In the genomic region with DNA sequence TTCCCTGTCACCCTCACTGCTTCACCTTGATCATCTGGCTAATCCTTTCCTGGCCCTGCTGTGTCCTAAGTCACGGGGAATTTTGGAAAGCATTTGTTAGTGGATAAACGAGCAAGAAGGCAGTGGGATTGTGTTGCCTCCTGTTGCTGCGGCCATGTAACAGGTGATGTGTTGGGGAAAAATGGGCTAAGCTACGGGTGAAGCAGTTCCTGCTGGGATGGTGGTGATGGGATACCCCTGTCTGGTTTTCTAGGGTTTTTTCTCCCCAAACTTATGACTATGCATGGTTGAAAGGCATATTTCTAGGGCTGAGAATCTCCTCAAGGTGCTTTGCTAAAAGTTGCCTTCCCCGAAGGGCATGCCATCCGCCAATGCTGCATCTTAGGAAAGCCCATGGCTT, we compare ENCODE assay signal across 19 cellular contexts.
DNase-seq lines count a peak whose midpoint lies in the region; FAIRE-seq and TF ChIP-seq lines count a peak whose summit lies in the region.
"Had no signal": no experiment of that assay in that cellular context is flagged by ENCODE, and none has a peak within 500 bp of the region (broad histone marks: within the 10 kb centered on the region; RNA-seq: fewer than 3 reads in every experiment).

No MANE protein-coding gene starts in this region.

- peaks cover 17 to 69% of the 10 kb centered on the region in 2 experiments; a peak in 2 of 3 replicates for H3K36me3 ChIP-seq in HEK293 (ENCODE audit: control insufficient read depth in 2 of 2, insufficient read depth in 1 of 2, low read length in 2 of 2)
- peaks cover 97% of the 10 kb centered on the region for H3K36me3 ChIP-seq in endodermal cell (ENCODE audit: control insufficient read depth, insufficient read depth, low read length)
- H3K36me3 ChIP-seq in trophoblast cell (ENCODE audit: control insufficient read depth in 1 of 2, insufficient read depth in 2 of 2, low read length in 2 of 2) = peaks cover 51 to 55% of the 10 kb centered on the region in 2 experiments
- peaks cover 75% of the 10 kb centered on the region for H3K36me3 ChIP-seq in right atrium auricular region
- peaks cover 26 to 29% of the 10 kb centered on the region in 2 donors for H3K36me3 ChIP-seq in kidney (ENCODE audit: control insufficient read depth in 1 of 2, insufficient read depth in 2 of 2, low read length in 2 of 2)

- 92 to 93% methylated on average over 3 to 6 of the region's 6 CpGs for WGBS in endodermal cell (ENCODE audit: insufficient coverage in 1 of 2, insufficient read length in 1 of 2), 2 experiments
- no CpG with 5 or more reads among the region's 6 CpGs for WGBS in trophoblast cell (ENCODE audit: extremely low coverage, insufficient coverage, insufficient read length)

- H3K9me3 Mint-ChIP-seq in endodermal cell (no peaks in the 10 kb centered on the region), type B pancreatic cell (no peaks in the 10 kb centered on the region)
- no peaks in the 10 kb centered on the region for H3K9me3 Mint-ChIP-seq in T-helper 2 cell treated with Interferon-gamma antibody and Interleukin-4, amounts not matched to agents 5 μg/mL and 100 μg/mL, for 36 hours

- H3K79me1 ChIP-seq in trophoblast cell (ENCODE audit: low read length) = peaks cover 2% of the 10 kb centered on the region

- no peak overlapping the region for H3K23ac ChIP-seq in trophoblast cell (ENCODE audit: low read length)

- CTCF ChIA-PET in HEK293 (lab: Yijun Ruan, JAX) = no interaction called here

- no peak overlapping the region for H2AFZ ChIP-seq in trophoblast cell (ENCODE audit: insufficient read depth, low read length, poor library complexity)
- H2AFZ ChIP-seq: GM23248 had no signal

- no peak overlapping the region for H4K8ac ChIP-seq in trophoblast cell (ENCODE audit: low read depth, low read length)

- no peak for FAIRE-seq in kidney (lab: Jason Lieb, UNC)
- FAIRE-seq: GM12892, H1 had no signal

- H3K27me3 Mint-ChIP-seq in endodermal cell (ENCODE audit: insufficient read depth) (peaks cover 4% of the 10 kb centered on the region), type B pancreatic cell (no peaks in the 10 kb centered on the region)
- no peaks in the 10 kb centered on the region for H3K27me3 Mint-ChIP-seq in T-helper 2 cell treated with Interferon-gamma antibody and Interleukin-4, amounts not matched to agents 5 μg/mL and 100 μg/mL, for 36 hours (ENCODE audit: low read depth)

- H2BK5ac ChIP-seq in trophoblast cell (ENCODE audit: low read depth, low read length, poor library complexity) = no peak overlapping the region

- H4K91ac ChIP-seq in trophoblast cell (ENCODE audit: low read depth, low read length) = no peak overlapping the region

- intact Hi-C loops in kidney (cut with DNase I) = no loop called here

- H3K27ac Mint-ChIP-seq in endodermal cell = no peak overlapping the region
- H3K27ac Mint-ChIP-seq in T-helper 2 cell treated with Interferon-gamma antibody and Interleukin-4, amounts not matched to agents 5 μg/mL and 100 μg/mL, for 36 hours = no peak overlapping the region
- no peak overlapping the region for H3K27ac Mint-ChIP-seq in type B pancreatic cell
- H3K27ac Mint-ChIP-seq: CD4-positive, alpha-beta memory T cell had no signal

- H3K4me1 ChIP-seq in HEK293 (ENCODE audit: control insufficient read depth, insufficient read depth, low read length) = no peaks in the 10 kb centered on the region
- no peaks in the 10 kb centered on the region for H3K4me1 ChIP-seq in endodermal cell (ENCODE audit: control insufficient read depth, insufficient read depth, low read length)
- H3K4me1 ChIP-seq in trophoblast cell (ENCODE audit: control insufficient read depth in 1 of 2, insufficient read depth in 2 of 2, low read length in 2 of 2) = peaks cover 3 to 4% of the 10 kb centered on the region in 2 experiments
- H3K4me1 ChIP-seq in right atrium auricular region = peaks cover 0 to 7% of the 10 kb centered on the region in 2 donors
- H3K4me1 ChIP-seq in kidney (ENCODE audit: control insufficient read depth in 1 of 2, insufficient read depth in 1 of 2, low read depth in 1 of 2, low read length in 2 of 2) = no peaks in the 10 kb centered on the region

- H3K4me3 Mint-ChIP-seq in endodermal cell (no peak overlapping the region), type B pancreatic cell (no peak overlapping the region)
- H3K4me3 Mint-ChIP-seq in T-helper 2 cell treated with Interferon-gamma antibody and Interleukin-4, amounts not matched to agents 5 μg/mL and 100 μg/mL, for 36 hours = no peak overlapping the region
- H3K4me3 Mint-ChIP-seq: CD4-positive, alpha-beta memory T cell had no signal

- no peak overlapping the region for H2BK120ac ChIP-seq in trophoblast cell (ENCODE audit: insufficient read depth, low read length, poor library complexity)

- TF ChIP-seq CTCF in HEK293 (tag by site-specific recombination; IDR thresholded peaks at IDR 0.05) (no peak), endodermal cell (conservative IDR thresholded peaks at IDR 0.05) (no peak), type B pancreatic cell (conservative IDR thresholded peaks at IDR 0.05) (no peak), right atrium auricular region (IDR thresholded peaks at IDR 0.05) (no peak), kidney (IDR thresholded peaks at IDR 0.05; ENCODE audit: borderline replicate concordance, extremely low read depth, insufficient read depth) (no peak)

- H3K4me1 Mint-ChIP-seq in endodermal cell (no peaks in the 10 kb centered on the region), type B pancreatic cell (ENCODE audit: unreplicated experiment) (no peaks in the 10 kb centered on the region)
- no peaks in the 10 kb centered on the region for H3K4me1 Mint-ChIP-seq in T-helper 2 cell treated with Interferon-gamma antibody and Interleukin-4, amounts not matched to agents 5 μg/mL and 100 μg/mL, for 36 hours (ENCODE audit: low read depth)

- H3K4me2 ChIP-seq in trophoblast cell (ENCODE audit: low read length) = no peak overlapping the region

- H3K36me3 Mint-ChIP-seq in endodermal cell (ENCODE audit: low read depth) (peaks cover 16% of the 10 kb centered on the region), type B pancreatic cell (peaks cover 51% of the 10 kb centered on the region)
- no peaks in the 10 kb centered on the region for H3K36me3 Mint-ChIP-seq in T-helper 2 cell treated with Interferon-gamma antibody and Interleukin-4, amounts not matched to agents 5 μg/mL and 100 μg/mL, for 36 hours (ENCODE audit: low read depth)
- H3K36me3 Mint-ChIP-seq: CD4-positive, alpha-beta memory T cell had no signal

- no peak overlapping the region for H3K14ac ChIP-seq in trophoblast cell (ENCODE audit: low read length)

- H2BK12ac ChIP-seq in trophoblast cell (ENCODE audit: low read length) = no peak overlapping the region

- peak overlapping the region; percentile 48 for H4K12ac ChIP-seq in trophoblast cell (ENCODE audit: low read depth, low read length)

- no peak overlapping the region for H3K27ac ChIP-seq in HEK293 (ENCODE audit: extremely low read depth, low read depth, low read length)
- peak overlapping the region; percentile 56 for H3K27ac ChIP-seq in angular gyrus (ENCODE audit: low read depth, low read length)
- no peak overlapping the region for H3K27ac ChIP-seq in endodermal cell (ENCODE audit: low read depth, low read length)
- no peak overlapping the region for H3K27ac ChIP-seq in trophoblast cell (ENCODE audit: low read depth, low read length)
- no peak overlapping the region for H3K27ac ChIP-seq in right atrium auricular region
- no peak overlapping the region for H3K27ac ChIP-seq in kidney (ENCODE audit: low read depth in 2 of 2, low read length in 2 of 2)
- H3K27ac ChIP-seq: GM23248 had no signal

- POLR2A ChIA-PET in HEK293 (lab: Yijun Ruan, JAX) = no interaction called here

- peak; percentile 20 for DNase-seq in endodermal cell
- no peak for DNase-seq in trophoblast cell
- no peak for DNase-seq in T-helper 2 cell treated with Interferon-gamma antibody and Interleukin-4, amounts not matched to agents 5 μg/mL and 100 μg/mL, for 36 hours (ENCODE audit: low spot score)
- no peak for DNase-seq in type B pancreatic cell (ENCODE audit: extremely low spot score, unreplicated experiment)
- no peak for DNase-seq in right atrium auricular region (ENCODE audit: low spot score)
- DNase-seq in kidney = no peak
- DNase-seq: C1 segment of cervical spinal cord; Calu3; CD4-positive, alpha-beta memory T cell; COR-L47; DMS53; DMS79 treated with DMSO at 0.1 percent for 48 hours; GM23248; H7; HCEC 1CT had no signal

- no peaks in the 10 kb centered on the region for H3K27me3 ChIP-seq in endodermal cell (ENCODE audit: control insufficient read depth, insufficient read depth, low read length, poor library complexity, severe bottlenecking)
- H3K27me3 ChIP-seq in trophoblast cell (ENCODE audit: insufficient read depth, low read length) = no peaks in the 10 kb centered on the region
- no peaks in the 10 kb centered on the region for H3K27me3 ChIP-seq in right atrium auricular region

- H2AK5ac ChIP-seq in trophoblast cell (ENCODE audit: low read length) = no peak overlapping the region

- no peaks in the 10 kb centered on the region for H3K79me2 ChIP-seq in trophoblast cell (ENCODE audit: control insufficient read depth, insufficient read depth, low read length, poor library complexity)

- H3K18ac ChIP-seq in trophoblast cell (ENCODE audit: low read length) = no peak overlapping the region

- H3K9me3 ChIP-seq in HEK293 (ENCODE audit: control insufficient read depth, insufficient read depth, low read depth, low read length) = no peaks in the 10 kb centered on the region
- no peaks in the 10 kb centered on the region for H3K9me3 ChIP-seq in endodermal cell (ENCODE audit: control insufficient read depth, low read length)
- no peaks in the 10 kb centered on the region for H3K9me3 ChIP-seq in trophoblast cell (ENCODE audit: insufficient read depth, low read depth, low read length)
- no peaks in the 10 kb centered on the region for H3K9me3 ChIP-seq in right atrium auricular region
- no peaks in the 10 kb centered on the region for H3K9me3 ChIP-seq in kidney (ENCODE audit: control insufficient read depth in 1 of 2, low read length in 2 of 2)

- no peak overlapping the region for H3K4ac ChIP-seq in trophoblast cell (ENCODE audit: low read depth, low read length)

- H3K9ac ChIP-seq in endodermal cell (ENCODE audit: extremely low read depth, low read length, poor library complexity, severe bottlenecking) = no peak overlapping the region
- H3K9ac ChIP-seq in trophoblast cell (ENCODE audit: low read length) = peak overlapping the region; percentile 5
- H3K9ac ChIP-seq in kidney (ENCODE audit: low read length in 2 of 2) = no peak overlapping the region
- H3K9ac ChIP-seq: GM23248 had no signal

- H3K4me3 ChIP-seq in HEK293 (ENCODE audit: low read depth, low read length) (no peak overlapping the region), endodermal cell (ENCODE audit: low read length) (no peak overlapping the region), trophoblast cell (ENCODE audit: low read depth, low read length) (no peak overlapping the region), right atrium auricular region (no peak overlapping the region), kidney (ENCODE audit: low read length in 2 of 2) (no peak overlapping the region)
- H3K4me3 ChIP-seq: GM23248 had no signal

TF ChIP-seq in HEK293, 187 proteins besides CTCF, POLR2A, EP300 and RAD21 (continues in another document):
- TF ChIP-seq SCRT1 (tag by site-specific recombination; IDR thresholded peaks at IDR 0.05; ENCODE audit: borderline replicate concordance) (peak; percentile 47; the same call in 1 of the 2 replicates), ZNF596 (tag by site-specific recombination; IDR thresholded peaks at IDR 0.05) (no peak)
